1 cellular context compared by ENCODE assay signal in genomic region chr4:118850813-118851173, GRCh38.
TF ChIP-seq lines count a peak whose summit lies in the region.

No MANE protein-coding gene starts in this region.

TF ChIP-seq in HepG2, 621 proteins besides CTCF, POLR2A, EP300 and RAD21 (continued from another document):
- 0 out of 2 replicates have a peak, but pooled peaks have one; percentile 6 for TF ChIP-seq SAP130 (CRISPR knock-in tag; IDR thresholded peaks at IDR 0.05; ENCODE audit: low read depth)
